Comparison of ENCODE assay signal across 11 cellular contexts in the genomic region with DNA sequence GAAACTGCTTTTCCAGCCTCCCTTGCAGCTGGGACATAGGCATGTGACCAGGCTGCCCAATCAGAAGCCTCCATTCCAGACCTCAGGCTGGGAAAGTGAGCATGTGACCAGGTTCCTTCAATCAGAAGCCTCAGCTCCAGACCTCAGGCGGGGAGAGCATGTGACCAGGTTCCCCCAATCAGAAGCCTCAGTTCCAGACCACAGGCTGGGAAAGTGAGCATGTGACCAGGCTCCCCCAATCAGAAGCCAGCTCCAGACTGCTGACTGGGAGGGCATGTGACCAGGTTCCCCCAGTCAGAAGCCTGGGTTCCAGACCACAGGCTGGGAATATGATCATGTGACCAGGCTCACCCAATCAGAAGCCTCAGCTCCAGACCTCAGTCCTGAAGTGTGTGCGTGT. TPM values are rescaled to one million over a fixed set of nuclear protein-coding genes. Genes with fewer than 3 reads are reported as not detected.
A peak's percentile ranks its signal among the peaks of the same experiment; 100 is the strongest.
DNase-seq lines count a peak whose midpoint lies in the region; ATAC-seq, FAIRE-seq and TF ChIP-seq lines count a peak whose summit lies in the region.
"Had no signal": no experiment of that assay in that cellular context is flagged by ENCODE, and none has a peak within 500 bp of the region (broad histone marks: within the 10 kb centered on the region; RNA-seq: fewer than 3 reads in every experiment).

No MANE protein-coding gene starts in this region.

- no peak for ATAC-seq in GM12878

- H2AFZ ChIP-seq in GM12878 (ENCODE audit: control insufficient read depth, low read depth, low read length) = no peak overlapping the region

- CTCF ChIA-PET in CD4-positive, alpha-beta memory T cell (lab: Charles Lee; ENCODE audit: partially characterized antibody) = interaction anchor here (0.6 to 9.7 kb wide), 8 partner anchors 12 to 104 kb away, joined by 3 to 134 read pairs (median 5); a partner anchor contains a TSS
- CTCF ChIA-PET in HEK293 (lab: Yijun Ruan, JAX) = interaction anchor here (0.6 to 2.1 kb wide), 6 partner anchors 22 to 140 kb away, joined by 3 to 9 read pairs (median 4); no protein-coding TSS in a partner anchor
- CTCF ChIA-PET in GM12878 (lab: Yijun Ruan, JAX) = interaction anchor here (1.0 to 5.1 kb wide), 13 partner anchors 12 to 85 kb away, joined by 3 to 116 read pairs (median 5); a partner anchor contains a TSS

- peak overlapping the region in 2 of 8 donors; percentile 3 to 13 for H3K4me3 Mint-ChIP-seq in CD4-positive, alpha-beta memory T cell

- no peaks in the 10 kb centered on the region for H3K27me3 ChIP-seq in CD4-positive, alpha-beta memory T cell (ENCODE audit: insufficient read depth, low read length)
- H3K27me3 ChIP-seq in GM12878 (replicated peaks in 1 of 2; ENCODE audit: control insufficient read depth in 2 of 2, insufficient read depth in 2 of 2, low read length in 1 of 2) (no peaks in the 10 kb centered on the region), suprapubic skin (peaks cover 10% of the 10 kb centered on the region)

- no peak for FAIRE-seq in GM12878 (lab: Jason Lieb, UNC)
- FAIRE-seq: keratinocyte had no signal

- H3K79me2 ChIP-seq in GM12878 (ENCODE audit: control insufficient read depth, insufficient read depth, low read length) = no peaks in the 10 kb centered on the region

- TF ChIP-seq CTCF in HEK293 (tag by site-specific recombination; IDR thresholded peaks at IDR 0.05) (no peak), GM12878 (IDR thresholded peaks at IDR 0.05 in 2 of 3, conservative IDR thresholded peaks at IDR 0.05 in 1 of 3; ENCODE audit: control insufficient read depth in 2 of 3, extremely low read depth in 1 of 3, insufficient read depth in 1 of 3, low read depth in 3 of 3, low read length in 3 of 3) (no peak), suprapubic skin (IDR thresholded peaks at IDR 0.05) (no peak), foreskin fibroblast (IDR thresholded peaks at IDR 0.05; ENCODE audit: low read depth, low read length) (no peak)

- H3K4me2 ChIP-seq in GM12878 (ENCODE audit: control insufficient read depth, insufficient read depth) = peak overlapping the region; percentile 98; the same call in 1 of the 2 replicates

- 68% methylated on average over 2 of the region's 2 CpGs for WGBS in GM12878 (ENCODE audit: insufficient coverage, insufficient replicate concordance, low lambda C conversion rate, missing lambda C conversion rate)
- 100% methylated on average over 2 of the region's 2 CpGs for WGBS in suprapubic skin

- no peaks in the 10 kb centered on the region for H4K20me1 ChIP-seq in GM12878 (ENCODE audit: control insufficient read depth, insufficient read depth)

- H3K36me3 ChIP-seq in CD4-positive, alpha-beta memory T cell (ENCODE audit: insufficient read depth, low read length) = no peaks in the 10 kb centered on the region
- H3K36me3 ChIP-seq in HEK293 (ENCODE audit: control insufficient read depth in 2 of 2, insufficient read depth in 1 of 2, low read length in 2 of 2) (no peaks in the 10 kb centered on the region), GM12878 (ENCODE audit: control insufficient read depth in 2 of 2, insufficient read depth in 2 of 2, low read length in 1 of 2) (no peaks in the 10 kb centered on the region), suprapubic skin (no peaks in the 10 kb centered on the region)

- H3K36me3 Mint-ChIP-seq in CD4-positive, alpha-beta memory T cell = peaks cover 0 to 2% of the 10 kb centered on the region in 2 donors

- SMC1A ChIA-PET in GM12878 (lab: Charles Lee; ENCODE audit: uncharacterized antibody, unreplicated experiment) = interaction anchor here (1.0 to 9.6 kb wide), 12 partner anchors 11 to 99 kb away, joined by 3 to 203 read pairs (median 14); a partner anchor contains a TSS

- peak overlapping the region; percentile 73; the same call in 1 of the 2 replicates for H3K9ac ChIP-seq in GM12878 (ENCODE audit: control insufficient read depth, insufficient read depth, low read length)

- no peak for TF ChIP-seq POLR2A in GM12878 (IDR thresholded peaks at IDR 0.05; ENCODE audit: low read depth, low read length)
- no peak for TF ChIP-seq POLR2A in suprapubic skin (IDR thresholded peaks at IDR 0.05)

- TF ChIP-seq EP300 in GM12878 (IDR thresholded peaks at IDR 0.05; ENCODE audit: borderline replicate concordance in 1 of 2, control insufficient read depth in 1 of 2, low read depth in 2 of 2, low read length in 2 of 2) = no peak
- TF ChIP-seq EP300 in suprapubic skin (IDR thresholded peaks at IDR 0.05) = no peak

- H3K9me3 Mint-ChIP-seq in CD4-positive, alpha-beta memory T cell = no peaks in the 10 kb centered on the region

- peak overlapping the region in 6 of 7 donors; percentile 14 to 95 (median 74) for H3K27ac Mint-ChIP-seq in CD4-positive, alpha-beta memory T cell

- DNase-seq in CD4-positive, alpha-beta memory T cell = no peak
- DNase-seq in GM12878 (ENCODE audit: low read depth, low spot score) = no peak
- DNase-seq in NCI-H2107 treated with DMSO at 0.1 percent for 48 hours (lab: John Stamatoyannopoulos, UW; ENCODE audit: unreplicated experiment) = no peak
- DNase-seq in suprapubic skin (ENCODE audit: low spot score in 2 of 2) = no peak
- no peak for DNase-seq in foreskin fibroblast
- DNase-seq: DMS79 treated with DMSO at 0.1 percent for 48 hours, NCI-H1105 treated with DMSO at 0.1 percent for 48 hours had no signal

- no peaks in the 10 kb centered on the region for H3K27me3 Mint-ChIP-seq in CD4-positive, alpha-beta memory T cell

- intact Hi-C loops in CD4-positive, alpha-beta memory T cell (cut with micrococcal nuclease) = no loop called here
- intact Hi-C loops in GM12878 (cut with micrococcal nuclease; ENCODE audit: unreplicated experiment) = loop anchor here (5.0 kb wide), 2 partner anchors 81 to 299 kb away; a partner anchor contains a TSS

- RAD21 ChIA-PET in GM12878 (lab: Charles Lee; ENCODE audit: unreplicated experiment) = interaction anchor here (0.8 to 8.1 kb wide), 10 partner anchors 11 to 123 kb away, joined by 3 to 158 read pairs (median 8); a partner anchor contains a TSS

- no peak for TF ChIP-seq RAD21 in GM12878 (IDR thresholded peaks at IDR 0.05; ENCODE audit: insufficient read depth, low read depth, low read length)

- peak overlapping the region; percentile 55 for H3K27ac ChIP-seq in CD4-positive, alpha-beta memory T cell (ENCODE audit: low read depth, low read length)
- H3K27ac ChIP-seq in HEK293 (ENCODE audit: extremely low read depth, low read depth, low read length) (no peak overlapping the region), GM12878 (ENCODE audit: control insufficient read depth, insufficient read depth) (peak overlapping the region; percentile 99), suprapubic skin (no peak overlapping the region)

- peaks cover 35 to 76% (median 57%) of the 10 kb centered on the region in 4 donors for H3K4me1 Mint-ChIP-seq in CD4-positive, alpha-beta memory T cell

- H3K9me3 ChIP-seq in CD4-positive, alpha-beta memory T cell (ENCODE audit: control insufficient read depth in 1 of 2, low read length in 2 of 2) = no peaks in the 10 kb centered on the region
- H3K9me3 ChIP-seq in HEK293 (ENCODE audit: control insufficient read depth, insufficient read depth, low read depth, low read length) = no peaks in the 10 kb centered on the region
- H3K9me3 ChIP-seq in GM12878 (replicated peaks; ENCODE audit: control insufficient read depth, insufficient read depth, low read length) = peaks cover 5% of the 10 kb centered on the region; the same call in 1 of the 3 replicates
- no peaks in the 10 kb centered on the region for H3K9me3 ChIP-seq in suprapubic skin

- in situ Hi-C loops in GM12878 (cut with MboI) = no loop called here

- H3K4me3 ChIP-seq in CD4-positive, alpha-beta memory T cell (ENCODE audit: low read length in 2 of 2) = no peak overlapping the region
- no peak overlapping the region for H3K4me3 ChIP-seq in HEK293 (ENCODE audit: low read depth, low read length)
- no peak overlapping the region for H3K4me3 ChIP-seq in GM12878
- H3K4me3 ChIP-seq in suprapubic skin = no peak overlapping the region
- H3K4me3 ChIP-seq in foreskin fibroblast (ENCODE audit: low read depth in 1 of 2, low read length in 2 of 2) = no peak overlapping the region

- H3K4me1 ChIP-seq in CD4-positive, alpha-beta memory T cell (ENCODE audit: insufficient read depth, low read length) = peaks cover 51% of the 10 kb centered on the region
- no peaks in the 10 kb centered on the region for H3K4me1 ChIP-seq in HEK293 (ENCODE audit: control insufficient read depth, insufficient read depth, low read length)
- peaks cover 59% of the 10 kb centered on the region for H3K4me1 ChIP-seq in GM12878 (ENCODE audit: control insufficient read depth, insufficient read depth, low read length)
- H3K4me1 ChIP-seq in suprapubic skin = peaks cover under 1% of the 10 kb centered on the region

- no TSS peak for BruUV-seq in GM12878 (replicated peaks; lab: Mats Ljungman, UMichigan)

- POLR2A ChIA-PET in CD4-positive, alpha-beta memory T cell (lab: Charles Lee; ENCODE audit: partially characterized antibody) = interaction anchor here (0.6 to 9.2 kb wide), 15 partner anchors 12 to 386 kb away, joined by 3 to 133 read pairs (median 12); a partner anchor contains a TSS
- POLR2A ChIA-PET in HEK293 (lab: Yijun Ruan, JAX) = no interaction called here
- POLR2A ChIA-PET in GM12878 (lab: Charles Lee) = interaction anchor here (0.6 to 8.3 kb wide), 11 partner anchors 7 to 148 kb away, joined by 3 to 128 read pairs (median 6); a partner anchor contains a TSS

RNA-seq across cellular contexts. Expression of a gene that starts 11.7 kb away (rescaled TPM):
- total RNA-seq in CD4-positive, alpha-beta memory T cell = 10 to 100 TPM; 55.4 to 63.8 TPM
- polyA plus RNA-seq in CD4-positive, alpha-beta memory T cell = 100 to 1,000 TPM in 1 of 2 donors, 10 to 100 TPM in 1; 37.6 to 107 TPM
- 55.9 and 64.1 TPM in 2 replicates for total RNA-seq in GM12878 (2013; cell fraction: nucleolus; rRNA removed)
- total RNA-seq in GM12878 (2014; rRNA removed) = 12.4 and 14.8 TPM in 2 replicates
- 11.7 and 14.3 TPM in 2 replicates for total RNA-seq in GM12878 (2014; rRNA removed; fragmentation: Illumina TruSeq; extraction: Trizol)
- total RNA-seq in GM12878 (2021) = 86.8 and 91.9 TPM in 2 replicates
- 28.0 TPM for polyA plus RNA-seq in GM12878 (2011; ENCODE audit: low read depth)
- polyA plus RNA-seq in GM12878 (2011; rRNA removed) = 27.7 and 91.9 TPM in 2 replicates
- 89.5 and 131 TPM in 2 replicates for polyA plus RNA-seq in GM12878 (2011; cell fraction: cytosol; rRNA removed)
- polyA plus RNA-seq in GM12878 (2011; cell fraction: nucleus; rRNA removed) = 145 TPM in 2 replicates
- 50.5 and 64.7 TPM in 2 replicates for polyA plus RNA-seq in GM12878 (2012)
- polyA plus RNA-seq in GM12878 (2014; fragmentation: Illumina TruSeq; extraction: Trizol) = 24.3 and 56.0 TPM in 2 replicates
- 10 to 100 TPM; 10.2 TPM for polyA plus RNA-seq in GM12878 (2014; fragmentation: Nextera tagmentation; extraction: Ambion mirVana)
- polyA plus RNA-seq in GM12878 (2014; rRNA removed) = 46.1 and 56.0 TPM in 2 replicates
- polyA plus RNA-seq in GM12878 (2016; fragmentation: Nextera tagmentation; extraction: Ambion mirVana) = 100 to 1,000 TPM; 119 to 120 TPM
- 34.5 and 58.6 TPM in 2 replicates for polyA minus RNA-seq in GM12878 (2011; rRNA and poly(A)+ RNA removed)
- polyA minus RNA-seq in GM12878 (2011; cell fraction: cytosol; rRNA and poly(A)+ RNA removed) = 47.5 and 49.2 TPM in 2 replicates
- 19.7 and 32.2 TPM in 2 replicates for polyA minus RNA-seq in GM12878 (2011; cell fraction: nucleus; rRNA and poly(A)+ RNA removed)
- total RNA-seq in suprapubic skin = 10 to 100 TPM in 3 of 4 donors, 1 to 10 TPM in 1; 8.9 to 29.7 (median 12.4) TPM
- total RNA-seq: RPMI7951 had no signal

RNA-seq across cellular contexts. Expression of a gene that starts 26.6 kb away (rescaled TPM):
- total RNA-seq in CD4-positive, alpha-beta memory T cell = 10 to 100 TPM; 23.1 to 24.8 TPM
- polyA plus RNA-seq in CD4-positive, alpha-beta memory T cell = under 1 TPM; 0.49 to 0.89 TPM
- 23.7 and 26.2 TPM in 2 replicates for total RNA-seq in GM12878 (2013; cell fraction: nucleolus; rRNA removed)
- 1.1 and 1.3 TPM in 2 replicates for total RNA-seq in GM12878 (2014; rRNA removed)
- total RNA-seq in GM12878 (2014; rRNA removed; fragmentation: Illumina TruSeq; extraction: Trizol) = 1.6 and 1.7 TPM in 2 replicates
- total RNA-seq in GM12878 (2021) = 2.1 and 2.4 TPM in 2 replicates
- polyA plus RNA-seq in GM12878 (2011; ENCODE audit: low read depth) = 2.3 TPM
- 3.9 and 4.1 TPM in 2 replicates for polyA plus RNA-seq in GM12878 (2011; rRNA removed)
- polyA plus RNA-seq in GM12878 (2011; cell fraction: cytosol; rRNA removed) = 4.7 and 5.2 TPM in 2 replicates
- polyA plus RNA-seq in GM12878 (2011; cell fraction: nucleus; rRNA removed) = 23.6 and 35.1 TPM in 2 replicates
- polyA plus RNA-seq in GM12878 (2012) = 3.4 and 3.7 TPM in 2 replicates
- polyA plus RNA-seq in GM12878 (2014; fragmentation: Illumina TruSeq; extraction: Trizol) = 1.1 and 1.5 TPM in 2 replicates
- polyA plus RNA-seq in GM12878 (2014; fragmentation: Nextera tagmentation; extraction: Ambion mirVana) = under 1 TPM; 0.16 to 0.18 TPM
- 2.5 and 2.7 TPM in 2 replicates for polyA plus RNA-seq in GM12878 (2014; rRNA removed)
- polyA plus RNA-seq in GM12878 (2016; fragmentation: Nextera tagmentation; extraction: Ambion mirVana) = 1 to 10 TPM in 1 of 2 experiments, under 1 TPM in 1; 0.99 to 1.1 TPM
- polyA minus RNA-seq in GM12878 (2011; rRNA and poly(A)+ RNA removed) = 5.9 and 8.9 TPM in 2 replicates
- 2.8 and 4.1 TPM in 2 replicates for polyA minus RNA-seq in GM12878 (2011; cell fraction: cytosol; rRNA and poly(A)+ RNA removed)
- polyA minus RNA-seq in GM12878 (2011; cell fraction: nucleus; rRNA and poly(A)+ RNA removed) = 14.0 and 16.0 TPM in 2 replicates
- 1 to 10 TPM; 1.2 to 8.4 (median 2.7) TPM for total RNA-seq in suprapubic skin

RNA-seq across cellular contexts. Expression of a gene that starts 50.8 kb away (rescaled TPM):
- 1 to 10 TPM; 8.2 to 9.3 TPM for total RNA-seq in CD4-positive, alpha-beta memory T cell
- 1 to 10 TPM in 1 of 2 donors, under 1 TPM in 1; 0.50 to 1.4 TPM for polyA plus RNA-seq in CD4-positive, alpha-beta memory T cell
- total RNA-seq in GM12878 (2013; cell fraction: nucleolus; rRNA removed) = 12.3 and 12.5 TPM in 2 replicates
- total RNA-seq in GM12878 (2014; rRNA removed) = 3.6 and 4.5 TPM in 2 replicates
- 2.5 and 2.8 TPM in 2 replicates for total RNA-seq in GM12878 (2014; rRNA removed; fragmentation: Illumina TruSeq; extraction: Trizol)
- 4.5 TPM in 2 replicates for total RNA-seq in GM12878 (2021)
- polyA plus RNA-seq in GM12878 (2011; ENCODE audit: low read depth) = 2.6 TPM
- 3.6 and 4.3 TPM in 2 replicates for polyA plus RNA-seq in GM12878 (2011; rRNA removed)
- 4.7 and 5.3 TPM in 2 replicates for polyA plus RNA-seq in GM12878 (2011; cell fraction: cytosol; rRNA removed)
- 10.9 and 11.1 TPM in 2 replicates for polyA plus RNA-seq in GM12878 (2011; cell fraction: nucleus; rRNA removed)
- 5.5 and 6.9 TPM in 2 replicates for polyA plus RNA-seq in GM12878 (2012)
- polyA plus RNA-seq in GM12878 (2014; fragmentation: Illumina TruSeq; extraction: Trizol) = 1.6 and 2.3 TPM in 2 replicates
- polyA plus RNA-seq in GM12878 (2014; fragmentation: Nextera tagmentation; extraction: Ambion mirVana) = under 1 TPM; 0.03 to 0.46 TPM
- polyA plus RNA-seq in GM12878 (2014; rRNA removed) = 4.0 and 4.3 TPM in 2 replicates
- 1 to 10 TPM in 1 of 2 experiments, under 1 TPM in 1; 0.74 to 1.2 TPM for polyA plus RNA-seq in GM12878 (2016; fragmentation: Nextera tagmentation; extraction: Ambion mirVana)
- polyA minus RNA-seq in GM12878 (2011; rRNA and poly(A)+ RNA removed) = 6.1 and 11.3 TPM in 2 replicates
- 2.7 and 3.5 TPM in 2 replicates for polyA minus RNA-seq in GM12878 (2011; cell fraction: cytosol; rRNA and poly(A)+ RNA removed)
- 3.1 and 4.2 TPM in 2 replicates for polyA minus RNA-seq in GM12878 (2011; cell fraction: nucleus; rRNA and poly(A)+ RNA removed)
- total RNA-seq in suprapubic skin = not detected
- total RNA-seq: pulmonary artery endothelial cell, RPMI7951 had no signal
- polyA plus RNA-seq: keratinocyte had no signal

RNA-seq across cellular contexts. Expression of a gene that starts 51.9 kb away (rescaled TPM):
- total RNA-seq in CD4-positive, alpha-beta memory T cell = under 1 TPM; 0.61 to 0.90 TPM
- not detected for polyA plus RNA-seq in CD4-positive, alpha-beta memory T cell
- total RNA-seq in GM12878 (2013; cell fraction: nucleolus; rRNA removed) = 4.0 TPM in 2 replicates
- 0.06 TPM in 1 of 2 replicates, not detected in the other for total RNA-seq in GM12878 (2014; rRNA removed)
- not detected in 2 replicates for total RNA-seq in GM12878 (2014; rRNA removed; fragmentation: Illumina TruSeq; extraction: Trizol)
- 0.19 and 0.31 TPM in 2 replicates for total RNA-seq in GM12878 (2021)
- polyA plus RNA-seq in GM12878 (2011; ENCODE audit: low read depth) = 0.21 TPM
- 0.55 and 0.69 TPM in 2 replicates for polyA plus RNA-seq in GM12878 (2011; rRNA removed)
- 0.82 and 1.3 TPM in 2 replicates for polyA plus RNA-seq in GM12878 (2011; cell fraction: cytosol; rRNA removed)
- 3.8 and 6.0 TPM in 2 replicates for polyA plus RNA-seq in GM12878 (2011; cell fraction: nucleus; rRNA removed)
- polyA plus RNA-seq in GM12878 (2012) = 0.57 and 1.00 TPM in 2 replicates
- polyA plus RNA-seq in GM12878 (2014; fragmentation: Illumina TruSeq; extraction: Trizol) = not detected in 2 replicates
- not detected for polyA plus RNA-seq in GM12878 (2014; fragmentation: Nextera tagmentation; extraction: Ambion mirVana)
- 0.03 TPM in 1 of 2 replicates, not detected in the other for polyA plus RNA-seq in GM12878 (2014; rRNA removed)
- polyA plus RNA-seq in GM12878 (2016; fragmentation: Nextera tagmentation; extraction: Ambion mirVana) = under 1 TPM in 1 of 2 experiments, not detected in 1; 0.07 TPM
- polyA minus RNA-seq in GM12878 (2011; rRNA and poly(A)+ RNA removed) = 0.82 and 1.1 TPM in 2 replicates
- 0.31 TPM in 1 of 2 replicates, not detected in the other for polyA minus RNA-seq in GM12878 (2011; cell fraction: cytosol; rRNA and poly(A)+ RNA removed)
- 1.8 TPM in 2 replicates for polyA minus RNA-seq in GM12878 (2011; cell fraction: nucleus; rRNA and poly(A)+ RNA removed)
- total RNA-seq in suprapubic skin = 1 to 10 TPM in 2 of 4 donors, under 1 TPM in 2; 0.30 to 3.8 (median 1.0) TPM
- total RNA-seq: pulmonary artery endothelial cell, RPMI7951 had no signal
- polyA plus RNA-seq: keratinocyte had no signal

Comparison
In these comparisons a context has a peak if more than half of its experiments do, and no peak if none do; other contexts are left out.
1. H3K27ac ChIP-seq: peak in CD4-positive, alpha-beta memory T cell (single experiment) and GM12878 (single experiment); none in HEK293 (single experiment) and suprapubic skin (single experiment).